21 cellular contexts compared by ENCODE assay signal in genomic region chr2:15092166-15092565, GRCh38.
"Had no signal": no experiment of that assay in that cellular context is flagged by ENCODE, and none has a peak within 500 bp of the region (broad histone marks: within the 10 kb centered on the region; RNA-seq: fewer than 3 reads in every experiment).

No MANE protein-coding gene starts in this region.

- H3K27me3 ChIP-seq: left lung, ovary, spleen, testis, thyroid gland, transverse colon, upper lobe of left lung, vagina had no signal

- ATAC-seq: left colon; left lung; lower lobe of right lung; naive thymus-derived CD8-positive, alpha-beta T cell; right cardiac atrium; sciatic nerve; stimulated activated effector memory CD8-positive, alpha-beta T cell treated with anti-CD3 and anti-CD28 coated beads, Interleukin-12 subunit alpha, Interleukin-12 subunit beta, amount 100 ng/mL, for 72 hours had no signal

- H3K4me1 ChIP-seq: left lung, lower lobe of right lung, spleen, testis, thyroid gland, transverse colon, upper lobe of left lung, vagina had no signal

- H3K36me3 ChIP-seq: left lung, lower lobe of right lung, ovary, spleen, thyroid gland, transverse colon, upper lobe of left lung, vagina had no signal

- DNase-seq: hypothalamus; immature natural killer cell; kidney; left colon; left lung; lower lobe of right lung; mesenchymal stem cell; naive thymus-derived CD8-positive, alpha-beta T cell; ovary; right cardiac atrium; spleen; stimulated activated CD4-positive, alpha-beta T cell treated with anti-CD3 and anti-CD28 coated beads, Interleukin-4, amount 100 ng/mL, for 24 hours; stimulated activated naive CD4-positive, alpha-beta T cell; testis; thyroid gland; transverse colon; upper lobe of left lung had no signal

- H3K9me3 ChIP-seq: left lung, lower lobe of right lung, ovary, spleen, testis, thyroid gland, transverse colon, upper lobe of left lung, vagina had no signal

- H3K4me3 ChIP-seq: left lung, lower lobe of right lung, ovary, skin epidermis, spleen, testis, thyroid gland, transverse colon, upper lobe of left lung, vagina had no signal

- H3K27ac ChIP-seq: left lung, lower lobe of right lung, ovary, spleen, testis, thyroid gland, transverse colon, upper lobe of left lung, vagina had no signal
